Comparison of ENCODE assay signal across 14 cellular contexts in genomic region chr12:92424338-92424737, GRCh38.
DNase-seq lines count a peak whose midpoint lies in the region; ATAC-seq and TF ChIP-seq lines count a peak whose summit lies in the region.
"Had no signal": no experiment of that assay in that cellular context is flagged by ENCODE, and none has a peak within 500 bp of the region (broad histone marks: within the 10 kb centered on the region; RNA-seq: fewer than 3 reads in every experiment).

No MANE protein-coding gene starts in this region.

- H3K27ac ChIP-seq in right atrium auricular region (no peak overlapping the region), mammary epithelial cell (ENCODE audit: insufficient read depth, low read depth, low read length) (no peak overlapping the region), uterus (peak overlapping the region; percentile 8 to 23)
- H3K27ac ChIP-seq: gastrocnemius medialis, left ventricle myocardium inferior, neutrophil, upper lobe of right lung had no signal

- in situ Hi-C loops in mammary epithelial cell (cut with MboI; ENCODE audit: low sequenced_read_pairs in 2 of 2) = loop anchor here in 1 of 2 donors (25.0 kb wide), 1 partner anchor 1037 kb away; no protein-coding TSS in a partner anchor

- ATAC-seq in left ventricle myocardium superior (peak; percentile 14), GM19467 (IDR thresholded peaks at IDR 0.05; ENCODE audit: unreplicated experiment) (no peak), SK-N-SH treated with all-trans-retinoic acid at 6 μM for 48 hours (no peak), HG03025 (IDR thresholded peaks at IDR 0.05; ENCODE audit: low FRiP score, unreplicated experiment) (no peak)
- ATAC-seq: gastrocnemius medialis, upper lobe of right lung had no signal

- TF ChIP-seq CTCF in right atrium auricular region (IDR thresholded peaks at IDR 0.05) = no peak
- TF ChIP-seq CTCF in mammary epithelial cell (conservative IDR thresholded peaks at IDR 0.05 in 1 of 2, IDR thresholded peaks at IDR 0.05 in 1 of 2; ENCODE audit: extremely low read depth in 1 of 2, insufficient read depth in 1 of 2, low read depth in 1 of 2, low read length in 2 of 2) = no peak
- no peak for TF ChIP-seq CTCF in uterus (IDR thresholded peaks at IDR 0.05)

- no peak overlapping the region for H3K4me3 ChIP-seq in right atrium auricular region
- H3K4me3 ChIP-seq in mammary epithelial cell (replicated peaks in 1 of 3; ENCODE audit: insufficient read depth in 1 of 3, low read depth in 2 of 3, low read length in 3 of 3) = no peak overlapping the region
- no peak overlapping the region for H3K4me3 ChIP-seq in uterus
- H3K4me3 ChIP-seq: gastrocnemius medialis, left ventricle myocardium inferior, upper lobe of right lung had no signal

- H3K9me3 ChIP-seq in right atrium auricular region (no peaks in the 10 kb centered on the region), mammary epithelial cell (replicated peaks; ENCODE audit: insufficient read depth, low read length) (no peaks in the 10 kb centered on the region), uterus (no peaks in the 10 kb centered on the region)
- H3K9me3 ChIP-seq: gastrocnemius medialis, left ventricle myocardium inferior, neutrophil, upper lobe of right lung had no signal

- dilution Hi-C loops in mammary epithelial cell (cut with HindIII; ENCODE audit: low sequenced_read_pairs) = no loop called here

- no peak overlapping the region for H3K9ac ChIP-seq in mammary epithelial cell (ENCODE audit: insufficient read depth, low read length)

- intact Hi-C loops in left ventricle myocardium superior (cut with micrococcal nuclease) = no loop called here
- intact Hi-C loops in mammary epithelial cell (cut with micrococcal nuclease) = no loop called here
- intact Hi-C loops in uterus (cut with DNase I; ENCODE audit: low total_unique reads) = no loop called here

- H3K4me2 ChIP-seq in mammary epithelial cell (ENCODE audit: insufficient read depth, low read depth, low read length) = no peak overlapping the region

- TF ChIP-seq POLR2A in uterus (IDR thresholded peaks at IDR 0.05) = no peak

- peaks cover 0 to 18% of the 10 kb centered on the region in 2 donors for H3K4me1 ChIP-seq in right atrium auricular region
- no peaks in the 10 kb centered on the region for H3K4me1 ChIP-seq in mammary epithelial cell (ENCODE audit: insufficient read depth, low read length)
- H3K4me1 ChIP-seq in uterus = no peaks in the 10 kb centered on the region
- H3K4me1 ChIP-seq: gastrocnemius medialis, upper lobe of right lung had no signal

- H4K20me1 ChIP-seq in mammary epithelial cell (ENCODE audit: insufficient read depth, low read length) = no peaks in the 10 kb centered on the region

- H3K79me2 ChIP-seq in mammary epithelial cell (ENCODE audit: insufficient read depth, low read length) = no peaks in the 10 kb centered on the region

- CTCF ChIA-PET in mammary epithelial cell (lab: Charles Lee; ENCODE audit: low non-redundant PET) = no interaction called here

- no peak for DNase-seq in left ventricle myocardium superior
- DNase-seq in right atrium auricular region (ENCODE audit: low spot score) = no peak
- peak; percentile 9 for DNase-seq in mammary epithelial cell
- peak; percentile 38 for DNase-seq in iPS DF 4.7 (ENCODE audit: extremely low read depth, low spot score)
- DNase-seq in uterus = peak in 1 of 2 donors; percentile 36
- DNase-seq: 8988T; activated CD4-positive, alpha-beta T cell treated with anti-CD3 and anti-CD28 coated beads, Interleukin-2, amount 50 U/mL, for 4 hours; gastrocnemius medialis; left ventricle myocardium inferior; upper lobe of right lung had no signal

- H2AFZ ChIP-seq in mammary epithelial cell (ENCODE audit: low read depth, low read length) = no peak overlapping the region

- 100% methylated on average over 4 of the region's 4 CpGs for WGBS in mammary epithelial cell (ENCODE audit: low coverage, missing lambda C conversion rate)

- no peaks in the 10 kb centered on the region for H3K27me3 ChIP-seq in right atrium auricular region
- no peaks in the 10 kb centered on the region for H3K27me3 ChIP-seq in mammary epithelial cell (ENCODE audit: insufficient read depth, low read length)
- H3K27me3 ChIP-seq in uterus = no peaks in the 10 kb centered on the region
- H3K27me3 ChIP-seq: gastrocnemius medialis, neutrophil, upper lobe of right lung had no signal

- BruUV-seq in mammary epithelial cell (replicated peaks; lab: Mats Ljungman, UMichigan) = no TSS peak

- H3K36me3 ChIP-seq in right atrium auricular region = no peaks in the 10 kb centered on the region
- no peaks in the 10 kb centered on the region for H3K36me3 ChIP-seq in mammary epithelial cell (ENCODE audit: insufficient read depth, low read length)
- no peaks in the 10 kb centered on the region for H3K36me3 ChIP-seq in uterus
- H3K36me3 ChIP-seq: gastrocnemius medialis, left ventricle myocardium inferior, neutrophil, upper lobe of right lung had no signal

TF ChIP-seq in SK-N-SH treated with all-trans-retinoic acid at 6 μM for 48 hours, 23 proteins besides CTCF, POLR2A, EP300 and RAD21:
- TF ChIP-seq TOX (CRISPR knock-in tag; IDR thresholded peaks at IDR 0.05; ENCODE audit: borderline replicate concordance) = no peak

Comparison
In these comparisons a context has a peak if more than half of its experiments do, and no peak if none do; other contexts are left out.
1. DNase-seq: peak in mammary epithelial cell (single experiment) and iPS DF 4.7 (single experiment); none in left ventricle myocardium superior (single experiment) and right atrium auricular region (single experiment).
2. H3K27ac ChIP-seq: peak in uterus (2 of 2); none in right atrium auricular region (0 of 2) and mammary epithelial cell (single experiment).